13 cellular contexts compared by ENCODE assay signal in genomic region chr6:167103041-167103816, GRCh38. TPM values are rescaled to one million over a fixed set of nuclear protein-coding genes. Genes with fewer than 3 reads are reported as not detected.
A peak's percentile ranks its signal among the peaks of the same experiment; 100 is the strongest.
DNase-seq lines count a peak whose midpoint lies in the region; ATAC-seq lines count a peak whose summit lies in the region.
"Had no signal": no experiment of that assay in that cellular context is flagged by ENCODE, and none has a peak within 500 bp of the region (broad histone marks: within the 10 kb centered on the region; RNA-seq: fewer than 3 reads in every experiment).

No MANE protein-coding gene starts in this region.

- H3K36me3 Mint-ChIP-seq in memory B cell = peaks cover 2% of the 10 kb centered on the region
- H3K36me3 Mint-ChIP-seq: mesothelial cell of epicardium had no signal

- H3K27ac Mint-ChIP-seq in memory B cell = peak overlapping the region; percentile 95
- H3K27ac Mint-ChIP-seq: activated naive CD4-positive, alpha-beta T cell treated with anti-CD3 and anti-CD28 coated beads for 36 hours; mesothelial cell of epicardium had no signal

- H3K27me3 Mint-ChIP-seq in memory B cell = no peaks in the 10 kb centered on the region

- peaks cover 1% of the 10 kb centered on the region for H3K9me3 Mint-ChIP-seq in memory B cell
- H3K9me3 Mint-ChIP-seq: activated naive CD4-positive, alpha-beta T cell treated with anti-CD3 and anti-CD28 coated beads for 36 hours; mesothelial cell of epicardium had no signal

- peaks cover 53% of the 10 kb centered on the region for H3K4me1 Mint-ChIP-seq in memory B cell

- ATAC-seq in GM18868 (IDR thresholded peaks at IDR 0.05; ENCODE audit: unreplicated experiment) (peak; percentile 87), GM21717 (IDR thresholded peaks at IDR 0.05; ENCODE audit: unreplicated experiment) (peak; percentile 93), HG03442 (IDR thresholded peaks at IDR 0.05; ENCODE audit: unreplicated experiment) (peak; percentile 94), memory B cell (ENCODE audit: low read depth) (peak; percentile 89)

- H3K4me3 Mint-ChIP-seq in memory B cell = peak overlapping the region; percentile 64
- H3K4me3 Mint-ChIP-seq: activated naive CD4-positive, alpha-beta T cell treated with anti-CD3 and anti-CD28 coated beads for 36 hours; mesothelial cell of epicardium had no signal

- DNase-seq in memory B cell (ENCODE audit: low spot score in 2 of 2) (peak in 1 of 2 donors; percentile 37), NCI-H510A treated with DMSO at 0.1 percent for 48 hours (lab: John Stamatoyannopoulos, UW) (no peak), cerebellum (ENCODE audit: low spot score) (no peak), NCI-H187 (lab: John Stamatoyannopoulos, UW) (no peak), EL (no peak)
- DNase-seq: activated naive CD4-positive, alpha-beta T cell treated with anti-CD3 and anti-CD28 coated beads for 36 hours; stimulated activated CD4-positive, alpha-beta T cell treated with anti-CD3 and anti-CD28 coated beads, Interleukin-1b, Interleukin-23, amount 100 ng/mL, for 48 hours; T-helper 1 cell had no signal

RNA-seq across cellular contexts. Expression of gene CCR6, which starts 19.7 kb away (rescaled TPM):
- total RNA-seq in cerebellum = not detected
- total RNA-seq: epithelial cell of proximal tubule, mesothelial cell of epicardium had no signal

RNA-seq across cellular contexts. Expression of gene GPR31, which starts 54.6 kb away (rescaled TPM):
- total RNA-seq in cerebellum = not detected
- total RNA-seq: activated naive CD4-positive, alpha-beta T cell treated with anti-CD3 and anti-CD28 coated beads for 36 hours; epithelial cell of proximal tubule; mesothelial cell of epicardium had no signal
